Comparison of ENCODE assay signal across 19 cellular contexts in genomic region chr12:64476844-64477243, GRCh38. TPM values are rescaled to one million over a fixed set of nuclear protein-coding genes. Genes with fewer than 3 reads are reported as not detected.
DNase-seq lines count a peak whose midpoint lies in the region; ATAC-seq, FAIRE-seq and TF ChIP-seq lines count a peak whose summit lies in the region.
"Had no signal": no experiment of that assay in that cellular context is flagged by ENCODE, and none has a peak within 500 bp of the region (broad histone marks: within the 10 kb centered on the region; RNA-seq: fewer than 3 reads in every experiment).

No MANE protein-coding gene starts in this region.

- H3K36me3 ChIP-seq in HEK293 (ENCODE audit: control insufficient read depth in 2 of 2, insufficient read depth in 1 of 2, low read length in 2 of 2) (peaks cover 58 to 74% of the 10 kb centered on the region in 2 experiments), heart left ventricle (peaks cover 0 to 91% (median 83%) of the 10 kb centered on the region in 9 donors)

- no peak overlapping the region for H3K4me3 Mint-ChIP-seq in effector memory CD8-positive, alpha-beta T cell
- H3K4me3 Mint-ChIP-seq in glutamatergic neuron (ENCODE audit: unreplicated experiment), result no peak overlapping the region
- H3K4me3 Mint-ChIP-seq: CD4-positive, alpha-beta T cell; HFFc6; IgD-negative memory B cell had no signal

- ATAC-seq in effector memory CD8-positive, alpha-beta T cell (replicated peaks), result no peak
- no peak for ATAC-seq in heart left ventricle

- intact Hi-C loops in heart left ventricle (cut with DNase I), result no loop called here

- H3K27ac ChIP-seq in HEK293 (ENCODE audit: extremely low read depth, low read depth, low read length) (no peak overlapping the region), heart left ventricle (no peak overlapping the region)
- H3K27ac ChIP-seq: C4-2B had no signal

- DNase-seq in H54 (ENCODE audit: insufficient read length, low spot score), result no peak
- no peak for DNase-seq in effector memory CD8-positive, alpha-beta T cell
- DNase-seq in glutamatergic neuron, result no peak
- DNase-seq in heart left ventricle, result no peak
- no peak for DNase-seq in GF-D8 (lab: John Stamatoyannopoulos, UW)
- DNase-seq: AML-193; Caco-2; CD4-positive, alpha-beta T cell; GOT3; HFFc6; KG1 had no signal

- H3K36me3 Mint-ChIP-seq in effector memory CD8-positive, alpha-beta T cell (ENCODE audit: insufficient read depth), result peaks cover 48% of the 10 kb centered on the region
- H3K36me3 Mint-ChIP-seq in glutamatergic neuron (ENCODE audit: unreplicated experiment), result peaks cover 22% of the 10 kb centered on the region

- H3K27ac Mint-ChIP-seq in effector memory CD8-positive, alpha-beta T cell, result peak overlapping the region; percentile 29 to 31
- H3K27ac Mint-ChIP-seq in glutamatergic neuron (ENCODE audit: unreplicated experiment), result no peak overlapping the region
- H3K27ac Mint-ChIP-seq: CD4-positive, alpha-beta T cell had no signal

- H3K9me3 ChIP-seq in HEK293 (ENCODE audit: control insufficient read depth, insufficient read depth, low read depth, low read length) (no peaks in the 10 kb centered on the region), heart left ventricle (peaks cover 0 to 20% (median 5%) of the 10 kb centered on the region in 12 donors)
- H3K9me3 ChIP-seq: Caco-2, HAP-1 had no signal

- no peaks in the 10 kb centered on the region for H3K27me3 ChIP-seq in heart left ventricle

- WGBS in heart left ventricle, 4 donors, result 96 to 98% (median 97%) methylated on average over 2 of the region's 2 CpGs

- TF ChIP-seq CTCF in HEK293 (tag by site-specific recombination; IDR thresholded peaks at IDR 0.05), result no peak
- TF ChIP-seq CTCF in glutamatergic neuron (IDR thresholded peaks at IDR 0.05; ENCODE audit: partially characterized antibody, unreplicated experiment), result no peak
- no peak for TF ChIP-seq CTCF in heart left ventricle (IDR thresholded peaks at IDR 0.05)

- POLR2A ChIA-PET in HEK293 (lab: Yijun Ruan, JAX), result no interaction called here

- TF ChIP-seq POLR2A in H54 (IDR thresholded peaks at IDR 0.05; ENCODE audit: low read depth, low read length) (no peak), heart left ventricle (IDR thresholded peaks at IDR 0.05) (no peak)

- no peaks in the 10 kb centered on the region for H3K27me3 Mint-ChIP-seq in effector memory CD8-positive, alpha-beta T cell
- H3K27me3 Mint-ChIP-seq in glutamatergic neuron (ENCODE audit: unreplicated experiment), result no peaks in the 10 kb centered on the region
- H3K27me3 Mint-ChIP-seq: CD4-positive, alpha-beta T cell; IgD-negative memory B cell had no signal

- CTCF ChIA-PET in HEK293 (lab: Yijun Ruan, JAX), result no interaction called here

- peak; percentile 75 for FAIRE-seq in H54 (lab: Jason Lieb, UNC)
- FAIRE-seq: A204.1, D721Med, G401.6, HTR-8/SVneo had no signal

- H3K9me3 Mint-ChIP-seq in effector memory CD8-positive, alpha-beta T cell, result peaks cover 0 to 3% of the 10 kb centered on the region in 2 donors
- H3K9me3 Mint-ChIP-seq in glutamatergic neuron (ENCODE audit: unreplicated experiment), result peaks cover 2% of the 10 kb centered on the region

- H3K4me3 ChIP-seq in HEK293 (ENCODE audit: low read depth, low read length), result no peak overlapping the region
- H3K4me3 ChIP-seq in heart left ventricle, result no peak overlapping the region
- H3K4me3 ChIP-seq: HAP-1 had no signal

- peaks cover 8 to 24% of the 10 kb centered on the region in 2 donors for H3K4me1 Mint-ChIP-seq in effector memory CD8-positive, alpha-beta T cell (ENCODE audit: low read depth in 2 of 2)
- H3K4me1 Mint-ChIP-seq in glutamatergic neuron (ENCODE audit: low read depth, unreplicated experiment), result no peaks in the 10 kb centered on the region

- H3K4me1 ChIP-seq in HEK293 (ENCODE audit: control insufficient read depth, insufficient read depth, low read length) (no peaks in the 10 kb centered on the region), heart left ventricle (peaks cover 0 to 4% (median 0%) of the 10 kb centered on the region in 12 donors)
- H3K4me1 ChIP-seq: Caco-2 had no signal

TF ChIP-seq in HEK293, 187 proteins besides CTCF, POLR2A, EP300 and RAD21:
- TF ChIP-seq ZNF558 (tag by site-specific recombination; IDR thresholded peaks at IDR 0.05) (no peak), ZNF843 (tag by site-specific recombination; IDR thresholded peaks at IDR 0.05) (no peak), SETDB1 (IDR thresholded peaks at IDR 0.05; ENCODE audit: insufficient read length, low read length) (peak; percentile 79), ZNF580 (tag by site-specific recombination; IDR thresholded peaks at IDR 0.05) (peak; percentile 61; the same call in 1 of the 2 replicates), ZNF280D (tag by site-specific recombination; IDR thresholded peaks at IDR 0.05) (peak; percentile 88), ZNF621 (tag by site-specific recombination; IDR thresholded peaks at IDR 0.05) (no peak), ZNF223 (tag by site-specific recombination; IDR thresholded peaks at IDR 0.05) (no peak), SCRT2 (tag by site-specific recombination; IDR thresholded peaks at IDR 0.05) (no peak)

RNA-seq across cellular contexts. Expression of gene TBK1, which starts 24.9 kb away (rescaled TPM):
- total RNA-seq in glutamatergic neuron (ENCODE audit: unreplicated experiment) (15.8 TPM), heart left ventricle (10 to 100 TPM in 7 of 9 donors, 1 to 10 TPM in 2; 8.5 to 16.9 (median 10.9) TPM)
- polyA plus RNA-seq in heart left ventricle, result 10 to 100 TPM in 1 of 2 donors, 1 to 10 TPM in 1; 7.8 to 13.0 TPM
